ENCODE assay signal across 1 cellular context in genomic region chr15:65612949-65613348, GRCh38.
TF ChIP-seq lines count a peak whose summit lies in the region.

No MANE protein-coding gene starts in this region.

TF ChIP-seq in SK-N-SH treated with all-trans-retinoic acid at 6 μM for 48 hours, 23 proteins besides CTCF, POLR2A, EP300 and RAD21 (continued from another document):
- TF ChIP-seq CREB5 (CRISPR knock-in tag; IDR thresholded peaks at IDR 0.05; ENCODE audit: low read depth) (no peak), BACH2 (CRISPR knock-in tag; IDR thresholded peaks at IDR 0.05; ENCODE audit: borderline replicate concordance) (no peak), ZNF565 (CRISPR knock-in tag; conservative IDR thresholded peaks at IDR 0.05; ENCODE audit: low read depth) (no peak), ARNTL (CRISPR knock-in tag; IDR thresholded peaks at IDR 0.05; ENCODE audit: borderline replicate concordance, low read depth) (no peak), RARB (CRISPR knock-in tag; IDR thresholded peaks at IDR 0.05) (no peak), CSDC2 (CRISPR knock-in tag; IDR thresholded peaks at IDR 0.05) (no peak), TCF4 (CRISPR knock-in tag; IDR thresholded peaks at IDR 0.05; ENCODE audit: borderline replicate concordance) (no peak), CSRNP3 (CRISPR knock-in tag; IDR thresholded peaks at IDR 0.05) (no peak), TSHZ2 (CRISPR knock-in tag; IDR thresholded peaks at IDR 0.05) (no peak)
